ENCODE assay signal across 8 cellular contexts in genomic region chr16:86519649-86520316, GRCh38. TPM values are rescaled to one million over a fixed set of nuclear protein-coding genes. Genes with fewer than 3 reads are reported as not detected.
DNase-seq lines count a peak whose midpoint lies in the region.

No MANE protein-coding gene starts in this region.

- no peaks in the 10 kb centered on the region for H3K9me3 Mint-ChIP-seq in activated CD4-positive, alpha-beta memory T cell treated with anti-CD3 and anti-CD28 coated beads, Interleukin-2, amount 10 ng/mL, durations not matched to agents 7 days and 5 days

- H3K9me3 ChIP-seq in effector memory CD4-positive, alpha-beta T cell (ENCODE audit: control insufficient read depth, low read length): no peaks in the 10 kb centered on the region
- H3K9me3 ChIP-seq in muscle layer of duodenum (ENCODE audit: control insufficient read depth in 1 of 2, low read length in 2 of 2): no peaks in the 10 kb centered on the region

- peaks cover 30% of the 10 kb centered on the region for H3K27me3 ChIP-seq in effector memory CD4-positive, alpha-beta T cell (replicated peaks; ENCODE audit: control insufficient read depth, insufficient read depth, low read length, poor library complexity, severe bottlenecking)
- peaks cover 5% of the 10 kb centered on the region for H3K27me3 ChIP-seq in muscle layer of duodenum (ENCODE audit: low read depth, low read length)

- H3K27ac ChIP-seq in effector memory CD4-positive, alpha-beta T cell (ENCODE audit: insufficient read depth, low read length, poor library complexity, severe bottlenecking): no peak overlapping the region
- no peak overlapping the region for H3K27ac ChIP-seq in muscle layer of duodenum (ENCODE audit: low read length)

- peak; percentile 7 for DNase-seq in NCI-H1694 (lab: John Stamatoyannopoulos, UW)
- DNase-seq in NCI-H1694 treated with DMSO at 0.1 percent for 48 hours (lab: John Stamatoyannopoulos, UW): no peak
- peak; percentile 16 for DNase-seq in NCI-H1105 (lab: John Stamatoyannopoulos, UW)
- DNase-seq in activated CD4-positive, alpha-beta memory T cell treated with anti-CD3 and anti-CD28 coated beads, Interleukin-2, amount 10 ng/mL, durations not matched to agents 7 days and 5 days: peak; percentile 53
- peak; percentile 9 to 30 (median 10) for DNase-seq in effector memory CD4-positive, alpha-beta T cell
- peak; percentile 20 to 23 for DNase-seq in stimulated activated CD8-positive, alpha-beta memory T cell treated with anti-CD3 and anti-CD28 coated beads, Interleukin-7, amount 100 ng/mL, for 4 hours (ENCODE audit: low read depth in 2 of 2)
- DNase-seq in GDM1 (lab: John Stamatoyannopoulos, UW): no peak

- POLR2A ChIA-PET in activated CD4-positive, alpha-beta memory T cell treated with anti-CD3 and anti-CD28 coated beads, Interleukin-2, amount 10 ng/mL, durations not matched to agents 7 days and 5 days (lab: Charles Lee): no interaction called here

- H3K36me3 Mint-ChIP-seq in activated CD4-positive, alpha-beta memory T cell treated with anti-CD3 and anti-CD28 coated beads, Interleukin-2, amount 10 ng/mL, durations not matched to agents 7 days and 5 days (ENCODE audit: low read depth): no peaks in the 10 kb centered on the region

- H3K4me3 ChIP-seq in effector memory CD4-positive, alpha-beta T cell (ENCODE audit: insufficient read depth, low read depth, low read length, poor library complexity, severe bottlenecking): peak overlapping the region; percentile 5
- H3K4me3 ChIP-seq in muscle layer of duodenum (ENCODE audit: low read depth in 1 of 2, low read length in 2 of 2): peak overlapping the region; percentile 21 to 47

- H3K27me3 Mint-ChIP-seq in activated CD4-positive, alpha-beta memory T cell treated with anti-CD3 and anti-CD28 coated beads, Interleukin-2, amount 10 ng/mL, durations not matched to agents 7 days and 5 days: peaks cover 41% of the 10 kb centered on the region

- H3K4me1 Mint-ChIP-seq in activated CD4-positive, alpha-beta memory T cell treated with anti-CD3 and anti-CD28 coated beads, Interleukin-2, amount 10 ng/mL, durations not matched to agents 7 days and 5 days: peaks cover 2% of the 10 kb centered on the region

- no peak overlapping the region for H3K27ac Mint-ChIP-seq in activated CD4-positive, alpha-beta memory T cell treated with anti-CD3 and anti-CD28 coated beads, Interleukin-2, amount 10 ng/mL, durations not matched to agents 7 days and 5 days

- CTCF ChIA-PET in activated CD4-positive, alpha-beta memory T cell treated with anti-CD3 and anti-CD28 coated beads, Interleukin-2, amount 10 ng/mL, durations not matched to agents 7 days and 5 days (lab: Charles Lee): interaction anchor here (1.0 to 1.7 kb wide), 3 partner anchors 8 to 176 kb away, joined by 3 to 4 read pairs (median 3); no protein-coding TSS in a partner anchor

- peaks cover 7% of the 10 kb centered on the region for H3K4me1 ChIP-seq in effector memory CD4-positive, alpha-beta T cell (ENCODE audit: control insufficient read depth, insufficient read depth, low read length, poor library complexity, severe bottlenecking)
- peaks cover 7 to 40% of the 10 kb centered on the region in 2 donors for H3K4me1 ChIP-seq in muscle layer of duodenum (ENCODE audit: control insufficient read depth in 1 of 2, insufficient read depth in 2 of 2, low read length in 2 of 2)

- no peak overlapping the region for H3K4me3 Mint-ChIP-seq in activated CD4-positive, alpha-beta memory T cell treated with anti-CD3 and anti-CD28 coated beads, Interleukin-2, amount 10 ng/mL, durations not matched to agents 7 days and 5 days

- no peaks in the 10 kb centered on the region for H3K36me3 ChIP-seq in effector memory CD4-positive, alpha-beta T cell (ENCODE audit: control insufficient read depth, insufficient read depth, low read length)
- no peaks in the 10 kb centered on the region for H3K36me3 ChIP-seq in muscle layer of duodenum (ENCODE audit: control insufficient read depth in 1 of 2, insufficient read depth in 2 of 2, low read length in 2 of 2)

RNA-seq across cellular contexts. Expression of gene FOXF1, which starts 9.5 kb away (rescaled TPM):
- not detected for total RNA-seq in activated CD4-positive, alpha-beta memory T cell treated with anti-CD3 and anti-CD28 coated beads, Interleukin-2, amount 10 ng/mL, durations not matched to agents 7 days and 5 days

RNA-seq across cellular contexts. Expression of gene MTHFSD, which starts 35.3 kb away (rescaled TPM):
- 10 to 100 TPM; 22.2 TPM for total RNA-seq in activated CD4-positive, alpha-beta memory T cell treated with anti-CD3 and anti-CD28 coated beads, Interleukin-2, amount 10 ng/mL, durations not matched to agents 7 days and 5 days

RNA-seq across cellular contexts. Expression of gene FOXC2, which starts 46.8 kb away (rescaled TPM):
- not detected for total RNA-seq in activated CD4-positive, alpha-beta memory T cell treated with anti-CD3 and anti-CD28 coated beads, Interleukin-2, amount 10 ng/mL, durations not matched to agents 7 days and 5 days

RNA-seq across cellular contexts. Expression of gene FOXL1, which starts 58.6 kb away (rescaled TPM):
- not detected for total RNA-seq in activated CD4-positive, alpha-beta memory T cell treated with anti-CD3 and anti-CD28 coated beads, Interleukin-2, amount 10 ng/mL, durations not matched to agents 7 days and 5 days

Comparison
In these comparisons a context has a peak if more than half of its experiments do, and no peak if none do; other contexts are left out.
1. DNase-seq: peak in NCI-H1694 (single experiment), NCI-H1105 (single experiment), activated CD4-positive, alpha-beta memory T cell treated with anti-CD3 and anti-CD28 coated beads, Interleukin-2, amount 10 ng/mL, durations not matched to agents 7 days and 5 days (single experiment), effector memory CD4-positive, alpha-beta T cell (3 of 3) and stimulated activated CD8-positive, alpha-beta memory T cell treated with anti-CD3 and anti-CD28 coated beads, Interleukin-7, amount 100 ng/mL, for 4 hours (2 of 2); none in NCI-H1694 treated with DMSO at 0.1 percent for 48 hours (single experiment) and GDM1 (single experiment).